18 cellular contexts compared by ENCODE assay signal in genomic region chr2:29596584-29596983, GRCh38.
DNase-seq lines count a peak whose midpoint lies in the region; ATAC-seq and TF ChIP-seq lines count a peak whose summit lies in the region.
"Had no signal": no experiment of that assay in that cellular context is flagged by ENCODE, and none has a peak within 500 bp of the region (broad histone marks: within the 10 kb centered on the region; RNA-seq: fewer than 3 reads in every experiment).

No MANE protein-coding gene starts in this region.

- no peak for TF ChIP-seq EP300 in SK-N-SH (IDR thresholded peaks at IDR 0.05; ENCODE audit: borderline replicate concordance in 1 of 2, low read depth in 1 of 2, low read length in 1 of 2)

- no peak overlapping the region for H2AK5ac ChIP-seq in trophoblast cell (ENCODE audit: low read length)

- CTCF ChIA-PET in mammary epithelial cell (lab: Charles Lee; ENCODE audit: low non-redundant PET) (no interaction called here), SK-N-SH (lab: Yijun Ruan, JAX) (no interaction called here)

- H3K9me3 ChIP-seq in mammary epithelial cell (replicated peaks; ENCODE audit: insufficient read depth, low read length): no peaks in the 10 kb centered on the region
- no peaks in the 10 kb centered on the region for H3K9me3 ChIP-seq in breast epithelium
- H3K9me3 ChIP-seq in trophoblast cell (ENCODE audit: insufficient read depth, low read depth, low read length): peaks cover 3% of the 10 kb centered on the region
- H3K9me3 ChIP-seq in SK-N-SH: no peaks in the 10 kb centered on the region
- no peaks in the 10 kb centered on the region for H3K9me3 ChIP-seq in spleen

- POLR2A ChIA-PET in SK-N-SH (lab: Yijun Ruan, JAX): no interaction called here

- H3K27ac ChIP-seq in mammary epithelial cell (ENCODE audit: insufficient read depth, low read depth, low read length) (no peak overlapping the region), breast epithelium (no peak overlapping the region), trophoblast cell (ENCODE audit: low read depth, low read length) (no peak overlapping the region), SK-N-SH (ENCODE audit: low read depth in 2 of 2, low read length in 1 of 2) (peak overlapping the region in 1 of 2 experiments; percentile 43; a peak in 1 of 4 replicates), spleen (no peak overlapping the region)
- H3K27ac ChIP-seq: BLaER1 had no signal

- H3K27me3 ChIP-seq in mammary epithelial cell (ENCODE audit: insufficient read depth, low read length) (no peaks in the 10 kb centered on the region), breast epithelium (no peaks in the 10 kb centered on the region), trophoblast cell (ENCODE audit: insufficient read depth, low read length) (no peaks in the 10 kb centered on the region), SK-N-SH (ENCODE audit: insufficient read depth) (peaks cover 7% of the 10 kb centered on the region; the same call in 1 of the 2 replicates), spleen (replicated peaks in 1 of 7) (peaks cover 0 to 6% (median 0%) of the 10 kb centered on the region in 7 donors)
- H3K27me3 ChIP-seq: BLaER1 had no signal

- DNase-seq in mammary epithelial cell (peak; percentile 31), breast epithelium (ENCODE audit: low spot score in 2 of 2) (no peak), NCI-H69 (lab: John Stamatoyannopoulos, UW) (peak; percentile 20), trophoblast cell (no peak), SK-N-SH (no peak), spleen (no peak), NCI-H748 (lab: John Stamatoyannopoulos, UW; ENCODE audit: unreplicated experiment) (no peak)
- DNase-seq: 8988T; CD8-positive, alpha-beta T cell; GF-D8; H9; NCI-H1436; NCI-H2081; NCI-H526 treated with DMSO at 0.1 percent for 48 hours; NK-92 treated with Interleukin-12 subunit alpha and Interleukin-12 subunit beta, amount 100 ng/mL, for 24 hours; OCI-M1 had no signal

- no peaks in the 10 kb centered on the region for H4K20me1 ChIP-seq in mammary epithelial cell (ENCODE audit: insufficient read depth, low read length)
- H4K20me1 ChIP-seq in SK-N-SH (ENCODE audit: insufficient read depth): no peaks in the 10 kb centered on the region
- H4K20me1 ChIP-seq: BLaER1 had no signal

- BruUV-seq in mammary epithelial cell (replicated peaks; lab: Mats Ljungman, UMichigan): no TSS peak

- H3K14ac ChIP-seq in trophoblast cell (ENCODE audit: low read length): no peak overlapping the region

- no peaks in the 10 kb centered on the region for H3F3A ChIP-seq in SK-N-SH (replicated peaks; ENCODE audit: insufficient read depth)

- in situ Hi-C loops in mammary epithelial cell (cut with MboI; ENCODE audit: low sequenced_read_pairs in 2 of 2): no loop called here

- H2BK120ac ChIP-seq in trophoblast cell (ENCODE audit: insufficient read depth, low read length, poor library complexity): no peak overlapping the region

- H4K8ac ChIP-seq in trophoblast cell (ENCODE audit: low read depth, low read length): no peak overlapping the region

- no peak overlapping the region for H3K18ac ChIP-seq in trophoblast cell (ENCODE audit: low read length)

- dilution Hi-C loops in mammary epithelial cell (cut with HindIII; ENCODE audit: low sequenced_read_pairs): no loop called here

- no peak for TF ChIP-seq RAD21 in SK-N-SH (IDR thresholded peaks at IDR 0.05; ENCODE audit: low read length)

- H3K9me2 ChIP-seq in SK-N-SH: no peaks in the 10 kb centered on the region

- TF ChIP-seq CTCF in mammary epithelial cell (conservative IDR thresholded peaks at IDR 0.05 in 1 of 2, IDR thresholded peaks at IDR 0.05 in 1 of 2; ENCODE audit: extremely low read depth in 1 of 2, insufficient read depth in 1 of 2, low read depth in 1 of 2, low read length in 2 of 2) (no peak), breast epithelium (IDR thresholded peaks at IDR 0.05) (no peak), SK-N-SH (IDR thresholded peaks at IDR 0.05) (no peak), spleen (IDR thresholded peaks at IDR 0.05 in 8 of 11, conservative IDR thresholded peaks at IDR 0.05 in 3 of 11) (no peak)

- H3K4me1 ChIP-seq in mammary epithelial cell (ENCODE audit: insufficient read depth, low read length) (peaks cover 13% of the 10 kb centered on the region), breast epithelium (no peaks in the 10 kb centered on the region), trophoblast cell (ENCODE audit: control insufficient read depth in 1 of 2, insufficient read depth in 2 of 2, low read length in 2 of 2) (peaks cover 0 to 2% of the 10 kb centered on the region in 2 experiments), SK-N-SH (ENCODE audit: control insufficient read depth in 1 of 2, insufficient read depth in 2 of 2, low read depth in 1 of 2, low read length in 1 of 2) (peaks cover 0 to 23% of the 10 kb centered on the region in 2 experiments; a peak in 1 of 4 replicates), spleen (no peaks in the 10 kb centered on the region)
- H3K4me1 ChIP-seq: BLaER1 had no signal

- H3K36me3 ChIP-seq in mammary epithelial cell (ENCODE audit: insufficient read depth, low read length): no peaks in the 10 kb centered on the region
- H3K36me3 ChIP-seq in breast epithelium: no peaks in the 10 kb centered on the region
- H3K36me3 ChIP-seq in trophoblast cell (ENCODE audit: control insufficient read depth in 1 of 2, insufficient read depth in 2 of 2, low read length in 2 of 2): no peaks in the 10 kb centered on the region
- no peaks in the 10 kb centered on the region for H3K36me3 ChIP-seq in SK-N-SH (replicated peaks in 1 of 2; ENCODE audit: control insufficient read depth in 1 of 2, insufficient read depth in 2 of 2, low read length in 1 of 2)
- no peaks in the 10 kb centered on the region for H3K36me3 ChIP-seq in spleen
- H3K36me3 ChIP-seq: BLaER1 had no signal

- no peak overlapping the region for H2BK5ac ChIP-seq in trophoblast cell (ENCODE audit: low read depth, low read length, poor library complexity)

- TF ChIP-seq POLR2A in breast epithelium (IDR thresholded peaks at IDR 0.05): no peak
- TF ChIP-seq POLR2A in spleen (IDR thresholded peaks at IDR 0.05): no peak

- H3K79me1 ChIP-seq in trophoblast cell (ENCODE audit: low read length): peaks cover 2% of the 10 kb centered on the region

- peak overlapping the region; percentile 57 for H4K91ac ChIP-seq in trophoblast cell (ENCODE audit: low read depth, low read length)

- H3K9ac ChIP-seq in mammary epithelial cell (ENCODE audit: insufficient read depth, low read length) (no peak overlapping the region), trophoblast cell (ENCODE audit: low read length) (no peak overlapping the region), SK-N-SH (no peak overlapping the region)
- H3K9ac ChIP-seq: BLaER1 had no signal

- H3K23ac ChIP-seq in trophoblast cell (ENCODE audit: low read length): no peak overlapping the region

- H3K4me2 ChIP-seq in mammary epithelial cell (ENCODE audit: insufficient read depth, low read depth, low read length) (no peak overlapping the region), trophoblast cell (ENCODE audit: low read length) (no peak overlapping the region), SK-N-SH (no peak overlapping the region)
- H3K4me2 ChIP-seq: BLaER1 had no signal

- no peak overlapping the region for H4K12ac ChIP-seq in trophoblast cell (ENCODE audit: low read depth, low read length)

- intact Hi-C loops in mammary epithelial cell (cut with micrococcal nuclease): no loop called here
- intact Hi-C loops in breast epithelium (cut with DNase I; ENCODE audit: low total_unique reads): no loop called here
- intact Hi-C loops in spleen (cut with DNase I; ENCODE audit: low total_unique reads): no loop called here

- H3K4ac ChIP-seq in trophoblast cell (ENCODE audit: low read depth, low read length): no peak overlapping the region

- peak; percentile 82 for ATAC-seq in HG02588 (IDR thresholded peaks at IDR 0.05; ENCODE audit: unreplicated experiment)
- ATAC-seq: CD8-positive, alpha-beta T cell had no signal

- 0% methylated on average over 2 of the region's 2 CpGs for WGBS in mammary epithelial cell (ENCODE audit: low coverage, missing lambda C conversion rate)
- no CpG with 5 or more reads among the region's 2 CpGs for WGBS in trophoblast cell (ENCODE audit: extremely low coverage, insufficient coverage, insufficient read length)
- WGBS in SK-N-SH (ENCODE audit: low lambda C conversion rate): 19% methylated on average over 2 of the region's 2 CpGs
- WGBS in spleen, 5 donors: 57 to 74% (median 70%) methylated on average over 2 of the region's 2 CpGs

- no peak overlapping the region for H3K4me3 ChIP-seq in mammary epithelial cell (replicated peaks in 1 of 3; ENCODE audit: insufficient read depth in 1 of 3, low read depth in 2 of 3, low read length in 3 of 3)
- no peak overlapping the region for H3K4me3 ChIP-seq in breast epithelium
- no peak overlapping the region for H3K4me3 ChIP-seq in trophoblast cell (ENCODE audit: low read depth, low read length)
- H3K4me3 ChIP-seq in SK-N-SH (ENCODE audit: low read depth in 2 of 2, low read length in 1 of 2): no peak overlapping the region
- H3K4me3 ChIP-seq in spleen: no peak overlapping the region
- H3K4me3 ChIP-seq: BLaER1 had no signal

- H3K79me2 ChIP-seq in mammary epithelial cell (ENCODE audit: insufficient read depth, low read length): no peaks in the 10 kb centered on the region
- H3K79me2 ChIP-seq in trophoblast cell (ENCODE audit: control insufficient read depth, insufficient read depth, low read length, poor library complexity): no peaks in the 10 kb centered on the region
- no peaks in the 10 kb centered on the region for H3K79me2 ChIP-seq in SK-N-SH (ENCODE audit: insufficient read depth)

- H2AFZ ChIP-seq in mammary epithelial cell (ENCODE audit: low read depth, low read length) (peak overlapping the region; percentile 59), trophoblast cell (ENCODE audit: insufficient read depth, low read length, poor library complexity) (no peak overlapping the region), SK-N-SH (ENCODE audit: low read depth) (no peak overlapping the region)

- H2BK12ac ChIP-seq in trophoblast cell (ENCODE audit: low read length): peak overlapping the region; percentile 50

TF ChIP-seq in SK-N-SH, 30 proteins besides CTCF, POLR2A, EP300 and RAD21 (continues in another document):
- TF ChIP-seq YY1 (IDR thresholded peaks at IDR 0.05; ENCODE audit: low read depth): no peak
- no peak for TF ChIP-seq ZBTB33 (IDR thresholded peaks at IDR 0.05; ENCODE audit: borderline replicate concordance, low read depth)

Comparison
In these comparisons a context has a peak if more than half of its experiments do, and no peak if none do; other contexts are left out.
1. DNase-seq: peak in mammary epithelial cell (single experiment) and NCI-H69 (single experiment); none in breast epithelium (0 of 2), trophoblast cell (0 of 2), SK-N-SH (single experiment), spleen (single experiment) and NCI-H748 (single experiment).